Comparison of ENCODE assay signal across 8 cellular contexts in genomic region chr5:36150676-36151433, GRCh38. TPM values are rescaled to one million over a fixed set of nuclear protein-coding genes. Genes with fewer than 3 reads are reported as not detected.
DNase-seq lines count a peak whose midpoint lies in the region; ATAC-seq, FAIRE-seq and TF ChIP-seq lines count a peak whose summit lies in the region.

No MANE protein-coding gene starts in this region.

- H3K79me2 ChIP-seq in DOHH2 (ENCODE audit: control insufficient read depth, low read length) = peaks cover 97% of the 10 kb centered on the region
- H3K79me2 ChIP-seq in smooth muscle cell (ENCODE audit: low read depth) = peaks cover 48% of the 10 kb centered on the region

- H3K4me3 ChIP-seq in DOHH2 (ENCODE audit: low read length) = peak overlapping the region; percentile 98
- H3K4me3 ChIP-seq in body of pancreas = peak overlapping the region; percentile 75 to 95
- peak overlapping the region; percentile 84 for H3K4me3 ChIP-seq in iPS-18c (ENCODE audit: insufficient read depth, low read depth, low read length)
- H3K4me3 ChIP-seq in smooth muscle cell = peak overlapping the region; percentile 87

- H3K36me3 ChIP-seq in DOHH2 (ENCODE audit: control insufficient read depth, low read length) (peaks cover 37% of the 10 kb centered on the region), body of pancreas (replicated peaks in 1 of 2; ENCODE audit: insufficient read depth in 1 of 2, low read depth in 2 of 2) (no peaks in the 10 kb centered on the region), smooth muscle cell (ENCODE audit: low read depth) (no peaks in the 10 kb centered on the region)

- FAIRE-seq in D721Med (lab: Jason Lieb, UNC) = no peak

- TF ChIP-seq CTCF in DOHH2 (IDR thresholded peaks at IDR 0.05; ENCODE audit: low read depth, low read length, poor library complexity, severe bottlenecking) (no peak), body of pancreas (IDR thresholded peaks at IDR 0.05) (no peak), smooth muscle cell (IDR thresholded peaks at IDR 0.05; ENCODE audit: borderline replicate concordance, insufficient read depth, poor library complexity, severe bottlenecking) (no peak), D721Med (IDR thresholded peaks at IDR 0.05; ENCODE audit: insufficient read depth, missing control alignments) (no peak)

- WGBS in body of pancreas, 2 donors = 3 to 5% methylated on average over 23 of the region's 23 CpGs
- WGBS in smooth muscle cell (ENCODE audit: low lambda C conversion rate) = 9% methylated on average over 23 of the region's 23 CpGs

- H3K27me3 ChIP-seq in DOHH2 (ENCODE audit: control insufficient read depth, low read length) = no peaks in the 10 kb centered on the region
- no peaks in the 10 kb centered on the region for H3K27me3 ChIP-seq in body of pancreas
- no peaks in the 10 kb centered on the region for H3K27me3 ChIP-seq in smooth muscle cell (ENCODE audit: low read depth)

- peak overlapping the region; percentile 89 for H2AFZ ChIP-seq in smooth muscle cell (ENCODE audit: low read depth)

- H4K20me1 ChIP-seq in DOHH2 (ENCODE audit: control insufficient read depth, insufficient read depth, low read depth, low read length) = no peaks in the 10 kb centered on the region
- no peaks in the 10 kb centered on the region for H4K20me1 ChIP-seq in smooth muscle cell (ENCODE audit: low read depth)

- no peak for TF ChIP-seq POLR2A in body of pancreas (IDR thresholded peaks at IDR 0.05)

- H3K4me2 ChIP-seq in DOHH2 (ENCODE audit: low read length) (peak overlapping the region; percentile 82), smooth muscle cell (peak overlapping the region; percentile 97)

- no peak for ATAC-seq in body of pancreas

- intact Hi-C loops in body of pancreas (cut with DNase I) = no loop called here

- H3K4me1 ChIP-seq in DOHH2 (ENCODE audit: control insufficient read depth, low read length) (peaks cover 27% of the 10 kb centered on the region), body of pancreas (peaks cover 35% of the 10 kb centered on the region), smooth muscle cell (ENCODE audit: low read depth) (peaks cover 15% of the 10 kb centered on the region)

- H3F3A ChIP-seq in DOHH2 (ENCODE audit: control insufficient read depth, insufficient read depth) (no peaks in the 10 kb centered on the region), smooth muscle cell (ENCODE audit: low read depth) (peaks cover under 1% of the 10 kb centered on the region)

- H3K9me3 ChIP-seq in DOHH2 (ENCODE audit: control insufficient read depth, insufficient read depth, low read length) (no peaks in the 10 kb centered on the region), body of pancreas (no peaks in the 10 kb centered on the region), iPS-18c (ENCODE audit: control insufficient read depth, insufficient read depth, low read length) (no peaks in the 10 kb centered on the region), smooth muscle cell (replicated peaks; ENCODE audit: low read depth) (no peaks in the 10 kb centered on the region)

- DNase-seq in HCEC 1CT (peak; percentile 52), NAMALWA (ENCODE audit: low spot score) (peak; percentile 87), T-helper 1 cell (peak in 3 of 5 donors; percentile 13 to 63 (median 22)), body of pancreas (peak; percentile 23 to 47 (median 32)), smooth muscle cell (lab: John Stamatoyannopoulos, UW; ENCODE audit: unreplicated experiment) (no peak), D721Med (ENCODE audit: insufficient read length, low spot score) (no peak)

- no peaks in the 10 kb centered on the region for H3K9me2 ChIP-seq in DOHH2 (replicated peaks; ENCODE audit: control insufficient read depth, low read length)

- H3K27ac ChIP-seq in DOHH2 (ENCODE audit: low read depth, low read length) (peak overlapping the region; percentile 41), body of pancreas (peak overlapping the region; percentile 64 to 89 (median 76)), smooth muscle cell (ENCODE audit: low read depth) (peak overlapping the region; percentile 64)

- H3K9ac ChIP-seq in smooth muscle cell (ENCODE audit: low read depth) = peak overlapping the region; percentile 79

RNA-seq across cellular contexts. Expression of gene LMBRD2, which starts 0.8 kb away (rescaled TPM):
- total RNA-seq in body of pancreas = 1 to 10 TPM; 5.6 to 8.6 TPM
- total RNA-seq in smooth muscle cell = 16.4 and 18.5 TPM in 2 replicates
- polyA plus RNA-seq in smooth muscle cell = 2.5 and 5.0 TPM in 2 replicates

RNA-seq across cellular contexts. Expression of gene SKP2, which starts 1.1 kb away (rescaled TPM):
- total RNA-seq in body of pancreas (1 to 10 TPM; 7.3 to 8.6 TPM), smooth muscle cell (53.8 and 61.8 TPM in 2 replicates)
- 38.8 and 42.8 TPM in 2 replicates for polyA plus RNA-seq in smooth muscle cell

Comparison
In these comparisons a context has a peak if more than half of its experiments do, and no peak if none do; other contexts are left out.
1. DNase-seq: peak in HCEC 1CT (single experiment), NAMALWA (single experiment), T-helper 1 cell (3 of 5) and body of pancreas (4 of 4); none in smooth muscle cell (single experiment) and D721Med (single experiment).
2. Peak in every context shown above with its lines, with median percentiles within 50 percentile points of each other: H3K27ac ChIP-seq and H3K4me3 ChIP-seq.